ENCODE assay signal across 13 cellular contexts in genomic region chr1:1873186-1873585, GRCh38. TPM values are rescaled to one million over a fixed set of nuclear protein-coding genes. Genes with fewer than 3 reads are reported as not detected.
DNase-seq lines count a peak whose midpoint lies in the region; ATAC-seq and TF ChIP-seq lines count a peak whose summit lies in the region.
"Had no signal": no experiment of that assay in that cellular context is flagged by ENCODE, and none has a peak within 500 bp of the region (broad histone marks: within the 10 kb centered on the region; RNA-seq: fewer than 3 reads in every experiment).

No MANE protein-coding gene starts in this region.

- peak overlapping the region; percentile 3 to 89 (median 29); a peak in 15 of 22 replicates for H3K4me2 ChIP-seq in BLaER1 treated with 17β-estradiol and CSF1 and Interleukin-3, amounts not matched to agents 10 nM and 100 nM

- H3K4me3 ChIP-seq in BLaER1 treated with 17β-estradiol and CSF1 and Interleukin-3, amounts not matched to agents 10 nM and 100 nM = no peak overlapping the region
- H3K4me3 ChIP-seq: vagina had no signal

- H3K9ac ChIP-seq in BLaER1 treated with 17β-estradiol and CSF1 and Interleukin-3, amounts not matched to agents 10 nM and 100 nM = no peak overlapping the region; a peak in 1 of 22 replicates

- H3K27ac Mint-ChIP-seq in glutamatergic neuron (ENCODE audit: unreplicated experiment) = peak overlapping the region; percentile 15
- peak overlapping the region in 1 of 2 donors; percentile 11 for H3K27ac Mint-ChIP-seq in natural killer cell treated with Interleukin-12 subunit alpha and Interleukin-12 subunit beta and Interleukin-15 and Interleukin-18, amount 100 ng/mL, for 72 hours

- TF ChIP-seq CTCF in glutamatergic neuron (IDR thresholded peaks at IDR 0.05; ENCODE audit: partially characterized antibody, unreplicated experiment) (no peak), omental fat pad (IDR thresholded peaks at IDR 0.05) (no peak)

- peak overlapping the region in 4 of 11 experiments; percentile 7 to 42 (median 10); a peak in 2 of 22 replicates for H3K27ac ChIP-seq in BLaER1 treated with 17β-estradiol and CSF1 and Interleukin-3, amounts not matched to agents 10 nM and 100 nM
- H3K27ac ChIP-seq: vagina had no signal

- no peak for ATAC-seq in natural killer cell treated with Interleukin-12 subunit alpha and Interleukin-12 subunit beta and Interleukin-15 and Interleukin-18, amount 100 ng/mL, for 72 hours
- ATAC-seq in HG03565 (IDR thresholded peaks at IDR 0.05; ENCODE audit: unreplicated experiment) = no peak
- ATAC-seq in omental fat pad (ENCODE audit: low FRiP score) = no peak

- H3K36me3 Mint-ChIP-seq in glutamatergic neuron (ENCODE audit: unreplicated experiment) = peaks cover 12% of the 10 kb centered on the region
- no peaks in the 10 kb centered on the region for H3K36me3 Mint-ChIP-seq in natural killer cell treated with Interleukin-12 subunit alpha and Interleukin-12 subunit beta and Interleukin-15 and Interleukin-18, amount 100 ng/mL, for 72 hours

- H3K27me3 ChIP-seq in BLaER1 treated with 17β-estradiol and CSF1 and Interleukin-3, amounts not matched to agents 10 nM and 100 nM = no peaks in the 10 kb centered on the region
- H3K27me3 ChIP-seq: vagina had no signal

- peaks cover 47 to 94% (median 73%) of the 10 kb centered on the region in 10 experiments for H3K4me1 ChIP-seq in BLaER1 treated with 17β-estradiol and CSF1 and Interleukin-3, amounts not matched to agents 10 nM and 100 nM

- H3K4me3 Mint-ChIP-seq in glutamatergic neuron (ENCODE audit: unreplicated experiment) = no peak overlapping the region
- H3K4me3 Mint-ChIP-seq in natural killer cell treated with Interleukin-12 subunit alpha and Interleukin-12 subunit beta and Interleukin-15 and Interleukin-18, amount 100 ng/mL, for 72 hours = no peak overlapping the region
- H3K4me3 Mint-ChIP-seq: nephron had no signal

- H3K36me3 ChIP-seq in BLaER1 treated with 17β-estradiol and CSF1 and Interleukin-3, amounts not matched to agents 10 nM and 100 nM = peaks cover 44 to 96% (median 79%) of the 10 kb centered on the region in 11 experiments
- H3K36me3 ChIP-seq: vagina had no signal

- H3K9me3 ChIP-seq in BLaER1 treated with 17β-estradiol and CSF1 and Interleukin-3, amounts not matched to agents 10 nM and 100 nM (replicated peaks in 1 of 11) = peaks cover 0 to 21% (median 12%) of the 10 kb centered on the region in 11 experiments; a peak in 12 of 22 replicates
- H3K9me3 ChIP-seq: vagina had no signal

- peaks cover 100% of the 10 kb centered on the region in 11 experiments for H4K20me1 ChIP-seq in BLaER1 treated with 17β-estradiol and CSF1 and Interleukin-3, amounts not matched to agents 10 nM and 100 nM

- DNase-seq in NCI-H2196 treated with DMSO at 0.1 percent for 48 hours (lab: John Stamatoyannopoulos, UW; ENCODE audit: unreplicated experiment) (peak; percentile 76), glutamatergic neuron (no peak), NCI-H82 treated with DMSO at 0.1 percent for 48 hours (lab: John Stamatoyannopoulos, UW; ENCODE audit: unreplicated experiment) (no peak), NCI-H1694 (lab: John Stamatoyannopoulos, UW) (no peak), omental fat pad (ENCODE audit: low spot score) (no peak)
- peak; percentile 10 for DNase-seq in natural killer cell treated with Interleukin-12 subunit alpha and Interleukin-12 subunit beta and Interleukin-15 and Interleukin-18, amount 100 ng/mL, for 72 hours (ENCODE audit: low spot score)
- DNase-seq: activated effector memory CD4-positive, alpha-beta T cell treated with Interleukin-2 at 50 U/mL for 16 hours; NCI-H1694 treated with DMSO at 0.1 percent for 48 hours had no signal

- H3K9me3 Mint-ChIP-seq in glutamatergic neuron (ENCODE audit: unreplicated experiment) = peaks cover 14% of the 10 kb centered on the region
- H3K9me3 Mint-ChIP-seq in natural killer cell treated with Interleukin-12 subunit alpha and Interleukin-12 subunit beta and Interleukin-15 and Interleukin-18, amount 100 ng/mL, for 72 hours = no peaks in the 10 kb centered on the region
- H3K9me3 Mint-ChIP-seq: IgD-negative memory B cell, nephron had no signal

- peaks cover 20% of the 10 kb centered on the region for H3K4me1 Mint-ChIP-seq in glutamatergic neuron (ENCODE audit: low read depth, unreplicated experiment)
- peaks cover 69% of the 10 kb centered on the region in 2 donors for H3K4me1 Mint-ChIP-seq in natural killer cell treated with Interleukin-12 subunit alpha and Interleukin-12 subunit beta and Interleukin-15 and Interleukin-18, amount 100 ng/mL, for 72 hours (ENCODE audit: low read depth in 2 of 2)

- H3K27me3 Mint-ChIP-seq in glutamatergic neuron (ENCODE audit: unreplicated experiment) = peaks cover 10% of the 10 kb centered on the region
- no peaks in the 10 kb centered on the region for H3K27me3 Mint-ChIP-seq in natural killer cell treated with Interleukin-12 subunit alpha and Interleukin-12 subunit beta and Interleukin-15 and Interleukin-18, amount 100 ng/mL, for 72 hours
- H3K27me3 Mint-ChIP-seq: IgD-negative memory B cell had no signal

RNA-seq across cellular contexts. Expression of gene GNB1, which starts 17.7 kb away (rescaled TPM):
- total RNA-seq in glutamatergic neuron (ENCODE audit: unreplicated experiment) (734 TPM), omental fat pad (100 to 1,000 TPM; 104 to 175 (median 152) TPM)
- 100 to 1,000 TPM; 361 to 446 TPM for total RNA-seq in natural killer cell treated with Interleukin-12 subunit alpha and Interleukin-12 subunit beta and Interleukin-15 and Interleukin-18, amount 100 ng/mL, for 72 hours

RNA-seq across cellular contexts. Expression of gene CALML6, which starts 41.9 kb away (rescaled TPM):
- total RNA-seq in glutamatergic neuron (ENCODE audit: unreplicated experiment) (5.2 TPM), omental fat pad (not detected)
- 1 to 10 TPM in 1 of 2 donors, under 1 TPM in 1; 1.00 to 1.2 TPM for total RNA-seq in natural killer cell treated with Interleukin-12 subunit alpha and Interleukin-12 subunit beta and Interleukin-15 and Interleukin-18, amount 100 ng/mL, for 72 hours

RNA-seq across cellular contexts. Expression of gene TMEM52, which starts 45.9 kb away (rescaled TPM):
- 5.4 TPM for total RNA-seq in glutamatergic neuron (ENCODE audit: unreplicated experiment)
- under 1 TPM in 1 of 2 donors, not detected in 1; 0.43 TPM for total RNA-seq in natural killer cell treated with Interleukin-12 subunit alpha and Interleukin-12 subunit beta and Interleukin-15 and Interleukin-18, amount 100 ng/mL, for 72 hours
- total RNA-seq in omental fat pad = 1 to 10 TPM in 3 of 4 donors, under 1 TPM in 1; 0.74 to 5.7 (median 3.5) TPM

Comparison
In these comparisons a context has a peak if more than half of its experiments do, and no peak if none do; other contexts are left out.
1. DNase-seq: peak in NCI-H2196 treated with DMSO at 0.1 percent for 48 hours (single experiment) and natural killer cell treated with Interleukin-12 subunit alpha and Interleukin-12 subunit beta and Interleukin-15 and Interleukin-18, amount 100 ng/mL, for 72 hours (single experiment); none in glutamatergic neuron (single experiment), NCI-H82 treated with DMSO at 0.1 percent for 48 hours (single experiment), NCI-H1694 (single experiment) and omental fat pad (single experiment).